In the genomic region with DNA sequence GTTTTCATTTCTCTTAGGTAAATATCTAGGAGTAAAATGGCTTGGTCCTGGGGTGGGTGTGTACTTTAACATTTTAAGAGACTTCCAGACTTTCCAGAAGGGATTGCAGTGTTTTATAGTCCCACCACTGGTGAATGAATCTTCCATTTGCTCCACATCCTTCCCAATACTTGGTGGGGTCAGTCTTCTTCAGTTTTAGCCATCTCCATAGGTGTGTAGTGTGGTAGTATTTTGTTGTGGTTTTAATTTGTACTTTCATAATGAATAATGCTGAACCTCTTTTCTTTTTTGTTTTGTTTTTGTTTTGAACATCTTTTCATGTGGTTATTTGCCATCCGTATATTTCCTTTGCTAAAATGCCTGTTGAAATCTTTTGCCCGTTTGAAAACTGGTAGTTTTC, we compare ENCODE assay signal across 1 cellular context.
TF ChIP-seq lines count a peak whose summit lies in the region.

No MANE protein-coding gene starts in this region.

TF ChIP-seq in GM12878, 131 proteins besides CTCF, POLR2A, EP300 and RAD21 (continued from another document):
- TF ChIP-seq, protein P1, sequence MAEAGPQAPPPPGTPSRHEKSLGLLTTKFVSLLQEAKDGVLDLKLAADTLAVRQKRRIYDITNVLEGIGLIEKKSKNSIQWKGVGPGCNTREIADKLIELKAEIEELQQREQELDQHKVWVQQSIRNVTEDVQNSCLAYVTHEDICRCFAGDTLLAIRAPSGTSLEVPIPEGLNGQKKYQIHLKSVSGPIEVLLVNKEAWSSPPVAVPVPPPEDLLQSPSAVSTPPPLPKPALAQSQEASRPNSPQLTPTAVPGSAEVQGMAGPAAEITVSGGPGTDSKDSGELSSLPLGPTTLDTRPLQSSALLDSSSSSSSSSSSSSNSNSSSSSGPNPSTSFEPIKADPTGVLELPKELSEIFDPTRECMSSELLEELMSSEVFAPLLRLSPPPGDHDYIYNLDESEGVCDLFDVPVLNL (IDR thresholded peaks at IDR 0.05; ENCODE audit: low read depth, low read length), result no peak
- no peak for TF ChIP-seq RCOR1 (conservative IDR thresholded peaks at IDR 0.05; ENCODE audit: low read depth, low read length)
- no peak for TF ChIP-seq HDAC2 (IDR thresholded peaks at IDR 0.05)
- TF ChIP-seq, protein P2, sequence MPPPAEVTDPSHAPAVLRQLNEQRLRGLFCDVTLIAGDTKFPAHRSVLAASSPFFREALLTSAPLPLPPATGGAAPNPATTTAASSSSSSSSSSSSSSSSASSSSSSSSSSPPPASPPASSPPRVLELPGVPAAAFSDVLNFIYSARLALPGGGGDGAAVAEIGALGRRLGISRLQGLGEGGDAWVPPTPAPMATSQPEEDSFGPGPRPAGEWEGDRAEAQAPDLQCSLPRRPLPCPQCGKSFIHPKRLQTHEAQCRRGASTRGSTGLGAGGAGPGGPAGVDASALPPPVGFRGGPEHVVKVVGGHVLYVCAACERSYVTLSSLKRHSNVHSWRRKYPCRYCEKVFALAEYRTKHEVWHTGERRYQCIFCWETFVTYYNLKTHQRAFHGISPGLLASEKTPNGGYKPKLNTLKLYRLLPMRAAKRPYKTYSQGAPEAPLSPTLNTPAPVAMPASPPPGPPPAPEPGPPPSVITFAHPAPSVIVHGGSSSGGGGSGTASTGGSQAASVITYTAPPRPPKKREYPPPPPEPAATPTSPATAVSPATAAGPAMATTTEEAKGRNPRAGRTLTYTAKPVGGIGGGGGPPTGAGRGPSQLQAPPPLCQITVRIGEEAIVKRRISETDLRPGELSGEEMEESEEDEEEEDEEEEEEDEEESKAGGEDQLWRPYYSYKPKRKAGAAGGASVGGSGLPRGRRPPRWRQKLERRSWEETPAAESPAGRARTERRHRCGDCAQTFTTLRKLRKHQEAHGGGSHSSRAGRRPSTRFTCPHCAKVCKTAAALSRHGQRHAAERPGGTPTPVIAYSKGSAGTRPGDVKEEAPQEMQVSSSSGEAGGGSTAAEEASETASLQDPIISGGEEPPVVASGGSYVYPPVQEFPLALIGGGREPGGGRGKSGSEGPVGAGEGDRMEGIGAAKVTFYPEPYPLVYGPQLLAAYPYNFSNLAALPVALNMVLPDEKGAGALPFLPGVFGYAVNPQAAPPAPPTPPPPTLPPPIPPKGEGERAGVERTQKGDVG (CRISPR knock-in tag; IDR thresholded peaks at IDR 0.05), result no peak
- TF ChIP-seq BRCA1 (IDR thresholded peaks at IDR 0.05; ENCODE audit: low read depth, low read length), result no peak
- no peak for TF ChIP-seq BCL11A (IDR thresholded peaks at IDR 0.05; ENCODE audit: low read depth, low read length)
- TF ChIP-seq ZZZ3 (IDR thresholded peaks at IDR 0.05; ENCODE audit: control insufficient read depth, insufficient read length, low read depth), result no peak
- TF ChIP-seq WRNIP1 (IDR thresholded peaks at IDR 0.05; ENCODE audit: borderline replicate concordance, low read depth, low read length), result no peak
- TF ChIP-seq, protein P3, sequence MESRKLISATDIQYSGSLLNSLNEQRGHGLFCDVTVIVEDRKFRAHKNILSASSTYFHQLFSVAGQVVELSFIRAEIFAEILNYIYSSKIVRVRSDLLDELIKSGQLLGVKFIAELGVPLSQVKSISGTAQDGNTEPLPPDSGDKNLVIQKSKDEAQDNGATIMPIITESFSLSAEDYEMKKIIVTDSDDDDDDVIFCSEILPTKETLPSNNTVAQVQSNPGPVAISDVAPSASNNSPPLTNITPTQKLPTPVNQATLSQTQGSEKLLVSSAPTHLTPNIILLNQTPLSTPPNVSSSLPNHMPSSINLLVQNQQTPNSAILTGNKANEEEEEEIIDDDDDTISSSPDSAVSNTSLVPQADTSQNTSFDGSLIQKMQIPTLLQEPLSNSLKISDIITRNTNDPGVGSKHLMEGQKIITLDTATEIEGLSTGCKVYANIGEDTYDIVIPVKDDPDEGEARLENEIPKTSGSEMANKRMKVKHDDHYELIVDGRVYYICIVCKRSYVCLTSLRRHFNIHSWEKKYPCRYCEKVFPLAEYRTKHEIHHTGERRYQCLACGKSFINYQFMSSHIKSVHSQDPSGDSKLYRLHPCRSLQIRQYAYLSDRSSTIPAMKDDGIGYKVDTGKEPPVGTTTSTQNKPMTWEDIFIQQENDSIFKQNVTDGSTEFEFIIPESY (IDR thresholded peaks at IDR 0.05), result no peak
- peak; percentile 63 to 67; a peak in 3 of 4 replicates for TF ChIP-seq IKZF2 (IDR thresholded peaks at IDR 0.05)
- no peak for TF ChIP-seq CBX5 (IDR thresholded peaks at IDR 0.05; ENCODE audit: low read depth)
